In the genomic region with DNA sequence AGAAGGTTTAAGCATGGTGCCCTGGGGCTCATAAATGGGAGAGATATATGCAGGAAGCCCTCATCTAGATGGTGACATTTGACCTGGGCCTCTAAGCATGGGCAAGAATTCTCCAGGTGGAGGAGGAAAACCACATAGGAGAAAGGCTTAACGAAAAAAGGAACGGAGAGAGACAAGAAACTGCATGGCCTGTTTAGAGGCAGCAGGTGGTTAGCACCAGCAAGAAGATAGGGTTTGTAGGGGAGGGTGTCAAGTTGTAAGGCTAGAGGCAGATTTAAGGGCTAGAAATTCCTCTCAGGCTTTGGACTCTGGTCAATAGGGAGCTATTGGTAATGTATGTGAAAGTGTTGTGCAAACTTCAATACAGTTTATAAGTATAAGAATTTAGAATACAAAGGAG, we compare ENCODE assay signal across 29 cellular contexts. TPM values are rescaled to one million over a fixed set of nuclear protein-coding genes. Genes with fewer than 3 reads are reported as not detected.
"Had no signal": no experiment of that assay in that cellular context is flagged by ENCODE, and none has a peak within 500 bp of the region (broad histone marks: within the 10 kb centered on the region; RNA-seq: fewer than 3 reads in every experiment).

No MANE protein-coding gene starts in this region.

- H3K4me3 ChIP-seq: esophagus muscularis mucosa, heart left ventricle, skin epidermis, suprapubic skin, tibial artery, upper lobe of right lung had no signal

- H3K36me3 ChIP-seq: esophagus muscularis mucosa, heart left ventricle, neutrophil, suprapubic skin, tibial artery, upper lobe of right lung had no signal

- H3K27ac ChIP-seq: foreskin keratinocyte, neutrophil, suprapubic skin, upper lobe of right lung had no signal

- H3K9me3 Mint-ChIP-seq: central memory CD8-positive, alpha-beta T cell; dendritic cell treated with granulocyte-macrophage colony-stimulating factor and Interleukin-4, amounts not matched to agents 40 ng/mL and 50 ng/mL, for 4 days; endodermal cell; immature natural killer cell; nephron progenitor cell had no signal

- H3K4me1 Mint-ChIP-seq: central memory CD8-positive, alpha-beta T cell; endodermal cell had no signal

- H3K4me3 Mint-ChIP-seq: activated naive CD8-positive, alpha-beta T cell; central memory CD8-positive, alpha-beta T cell; dendritic cell treated with granulocyte-macrophage colony-stimulating factor and Interleukin-4, amounts not matched to agents 40 ng/mL and 50 ng/mL, for 4 days; endodermal cell; immature natural killer cell; nephron progenitor cell had no signal

- H3K9me3 ChIP-seq: esophagus muscularis mucosa, heart left ventricle, neutrophil, suprapubic skin, tibial artery, upper lobe of right lung had no signal

- DNase-seq: activated CD4-positive, alpha-beta T cell treated with anti-CD3 and anti-CD28 coated beads for 48 hours; activated CD4-positive, alpha-beta T cell treated with anti-CD3 and anti-CD28 coated beads, Interleukin-2, amount 50 U/mL, for 48 hours; activated CD8-positive, alpha-beta memory T cell treated with anti-CD3 and anti-CD28 coated beads for 24 hours; activated effector memory CD4-positive, alpha-beta T cell treated with Interleukin-2 at 50 U/mL for 16 hours; activated naive CD4-positive, alpha-beta T cell treated with Interleukin-2 at 50 U/mL for 16 hours; anterior cingulate cortex; endodermal cell; foreskin keratinocyte; heart left ventricle; hypothalamus; immature natural killer cell; kidney; left colon; mammary epithelial cell; nephron progenitor cell; stimulated activated CD4-positive, alpha-beta T cell treated with anti-CD3 and anti-CD28 coated beads, Interleukin-4, amount 100 ng/mL, for 24 hours; stimulated activated CD8-positive, alpha-beta memory T cell treated with anti-CD3 and anti-CD28 coated beads, Interleukin-4, amount 100 ng/mL, for 48 hours; stimulated activated naive CD4-positive, alpha-beta T cell; tibial artery; upper lobe of right lung had no signal

- H3K27me3 Mint-ChIP-seq: central memory CD8-positive, alpha-beta T cell had no signal

- FAIRE-seq: bronchial epithelial cell, kidney had no signal

- H3K27me3 ChIP-seq: esophagus muscularis mucosa, heart left ventricle, neutrophil, suprapubic skin, tibial artery, upper lobe of right lung had no signal

- ATAC-seq: foreskin keratinocyte, heart left ventricle, left colon, sciatic nerve, upper lobe of right lung had no signal

- H3K27ac Mint-ChIP-seq: activated naive CD8-positive, alpha-beta T cell; dendritic cell treated with granulocyte-macrophage colony-stimulating factor and Interleukin-4, amounts not matched to agents 40 ng/mL and 50 ng/mL, for 4 days; endodermal cell; immature natural killer cell; nephron progenitor cell had no signal

- H3K36me3 Mint-ChIP-seq: activated naive CD8-positive, alpha-beta T cell; immature natural killer cell had no signal

RNA-seq across cellular contexts. Expression of gene DYRK3, which starts 41.2 kb away (rescaled TPM):
- polyA plus RNA-seq: immature natural killer cell had no signal
